In genomic region chr12:80967565-80967964, GRCh38 we compare ENCODE assay signal across 11 cellular contexts. TPM values are rescaled to one million over a fixed set of nuclear protein-coding genes. Genes with fewer than 3 reads are reported as not detected.
"Had no signal": no experiment of that assay in that cellular context is flagged by ENCODE, and none has a peak within 500 bp of the region (broad histone marks: within the 10 kb centered on the region; RNA-seq: fewer than 3 reads in every experiment).

No MANE protein-coding gene starts in this region.

- H3K9me3 ChIP-seq: HAP-1 had no signal

- H3K4me2 ChIP-seq: GM23338, KMS-11 had no signal

- H3K4me3 Mint-ChIP-seq: GM23338, HFFc6, IgD-negative memory B cell had no signal

- H3K9me3 Mint-ChIP-seq: GM23338, HFFc6 had no signal

- H3K36me3 ChIP-seq: HAP-1 had no signal

- DNase-seq: H7, HFFc6, Karpas-422, KBM-7 had no signal

- H3K4me1 Mint-ChIP-seq: IgD-negative memory B cell had no signal

- H3K27ac ChIP-seq: HL-60, KMS-11 had no signal

- H2AFZ ChIP-seq: GM23338 had no signal

- H3K27me3 Mint-ChIP-seq: IgD-negative memory B cell had no signal

- H3K27ac Mint-ChIP-seq: GM23338, HFFc6, IgD-negative memory B cell had no signal

- H3K4me1 ChIP-seq: HAP-1 had no signal

- H3K9ac ChIP-seq: KMS-11 had no signal

- FAIRE-seq: H1 had no signal

- H3K4me3 ChIP-seq: GM23338, HAP-1 had no signal

- ATAC-seq: GM23338, HCT116 had no signal

RNA-seq across cellular contexts. Expression of gene LIN7A, which starts 29.8 kb away (rescaled TPM):
- polyA plus RNA-seq: IgD-negative memory B cell had no signal
